In the genomic region with DNA sequence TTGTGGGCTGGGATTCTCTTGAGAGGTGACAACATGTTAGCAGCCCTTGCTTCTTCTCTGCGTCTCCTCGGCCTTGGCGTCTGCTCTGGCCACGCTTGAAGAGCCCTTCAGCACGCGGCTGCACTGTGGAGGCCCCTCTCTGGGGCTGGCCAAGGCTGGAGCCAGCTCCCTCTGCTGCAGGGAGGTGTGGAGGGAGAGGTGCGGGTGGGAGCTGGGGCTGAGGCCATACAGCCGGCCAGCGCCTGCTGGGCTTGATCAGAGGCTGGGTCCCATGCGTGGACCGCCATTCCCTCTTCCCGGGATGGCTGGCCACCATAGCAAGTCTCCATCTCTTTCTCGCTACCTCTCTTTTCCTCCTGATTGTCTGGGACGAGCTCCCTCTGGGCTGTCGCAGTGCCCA, we compare ENCODE assay signal across 8 cellular contexts.
"Had no signal": no experiment of that assay in that cellular context is flagged by ENCODE, and none has a peak within 500 bp of the region (broad histone marks: within the 10 kb centered on the region; RNA-seq: fewer than 3 reads in every experiment).

No MANE protein-coding gene starts in this region.

- H3K4me3 ChIP-seq: GM12878 had no signal

- ATAC-seq: GM12878 had no signal

- DNase-seq: GDM1, GF-D8 had no signal

- FAIRE-seq: G401.6, GM12878, GM12891, GM12892, GM18507, GM19239 had no signal
